In genomic region chr9:87686520-87687090, GRCh38 we compare ENCODE assay signal across 2 cellular contexts.
TF ChIP-seq lines count a peak whose summit lies in the region.

No MANE protein-coding gene starts in this region.

TF ChIP-seq in IMR-90, 13 proteins besides CTCF, POLR2A, EP300 and RAD21:
- no peak for TF ChIP-seq CEBPB (IDR thresholded peaks at IDR 0.05; ENCODE audit: low read depth, low read length)
- no peak for TF ChIP-seq RCOR1 (IDR thresholded peaks at IDR 0.05; ENCODE audit: insufficient replicate concordance, low read length)
- no peak for TF ChIP-seq CHD1 (IDR thresholded peaks at IDR 0.05; ENCODE audit: low read depth, low read length)
- TF ChIP-seq USF2 (IDR thresholded peaks at IDR 0.05; ENCODE audit: low read depth, low read length) = no peak
- TF ChIP-seq MXI1 (IDR thresholded peaks at IDR 0.05; ENCODE audit: borderline replicate concordance, low read depth, low read length) = no peak
- no peak for TF ChIP-seq FOS (IDR thresholded peaks at IDR 0.05; ENCODE audit: low read depth, low read length)
- no peak for TF ChIP-seq NFE2L2 (IDR thresholded peaks at IDR 0.05; ENCODE audit: low read depth, low read length)
- TF ChIP-seq ELK1 (IDR thresholded peaks at IDR 0.05; ENCODE audit: borderline replicate concordance, low read depth, low read length) = no peak
TF ChIP-seq in IMR-90: peak in this region for 0.

TF ChIP-seq in H1, 55 proteins besides CTCF, POLR2A, EP300 and RAD21:
- TF ChIP-seq BRCA1 (IDR thresholded peaks at IDR 0.05; ENCODE audit: low read depth, low read length) (no peak), BACH1 (IDR thresholded peaks at IDR 0.05; ENCODE audit: low read length) (no peak), NRF1 (IDR thresholded peaks at IDR 0.05; ENCODE audit: low read depth, low read length) (no peak), SRF (IDR thresholded peaks at IDR 0.05; ENCODE audit: low read depth, low read length) (no peak), SP1 (IDR thresholded peaks at IDR 0.05; ENCODE audit: low read depth, low read length) (no peak), JUND (IDR thresholded peaks at IDR 0.05; ENCODE audit: low read length) (no peak), CREB1 (IDR thresholded peaks at IDR 0.05) (no peak), CEBPB (IDR thresholded peaks at IDR 0.05; ENCODE audit: low read depth, low read length) (no peak), SP4 (IDR thresholded peaks at IDR 0.05; ENCODE audit: low read length) (no peak), ATF3 (IDR thresholded peaks at IDR 0.05; ENCODE audit: insufficient read depth, low read depth, low read length) (no peak), SIX5 (IDR thresholded peaks at IDR 0.05; ENCODE audit: low read depth, low read length) (no peak), TAF7 (optimal IDR thresholded peaks at IDR 0.05; ENCODE audit: borderline replicate concordance, low read depth, low read length) (no peak), TCF12 (IDR thresholded peaks at IDR 0.05; ENCODE audit: low read depth, low read length) (no peak), PHF8 (conservative IDR thresholded peaks at IDR 0.05; ENCODE audit: low read depth, low read length) (no peak), KDM4A (IDR thresholded peaks at IDR 0.05; ENCODE audit: low read depth, low read length, severe bottlenecking) (no peak)
